Comparison of ENCODE assay signal across 30 cellular contexts in genomic region chr22:23603266-23603665, GRCh38. TPM values are rescaled to one million over a fixed set of nuclear protein-coding genes. Genes with fewer than 3 reads are reported as not detected.
"Had no signal": no experiment of that assay in that cellular context is flagged by ENCODE, and none has a peak within 500 bp of the region (broad histone marks: within the 10 kb centered on the region; RNA-seq: fewer than 3 reads in every experiment).

No MANE protein-coding gene starts in this region.

- H3K4me3 Mint-ChIP-seq: mesothelial cell of epicardium; naive B cell; natural killer cell; nephron progenitor cell; neural progenitor cell; stimulated activated effector memory CD8-positive, alpha-beta T cell treated with anti-CD3 and anti-CD28 coated beads, Interleukin-12 subunit alpha, Interleukin-12 subunit beta, amount 100 ng/mL, for 72 hours; stimulated activated naive CD8-positive, alpha-beta T cell treated with anti-CD3 and anti-CD28 coated beads, Interleukin-15, Interleukin-2, amounts not matched to agents 100 ng/mL and 50 ng/mL, for 24 hours had no signal

- ATAC-seq: natural killer cell; right cardiac atrium; stimulated activated effector memory CD8-positive, alpha-beta T cell treated with anti-CD3 and anti-CD28 coated beads, Interleukin-12 subunit alpha, Interleukin-12 subunit beta, amount 100 ng/mL, for 72 hours; upper lobe of right lung had no signal

- H3K27ac Mint-ChIP-seq: mesothelial cell of epicardium; natural killer cell; nephron progenitor cell; stimulated activated effector memory CD8-positive, alpha-beta T cell treated with anti-CD3 and anti-CD28 coated beads, Interleukin-12 subunit alpha, Interleukin-12 subunit beta, amount 100 ng/mL, for 72 hours; stimulated activated naive CD8-positive, alpha-beta T cell treated with anti-CD3 and anti-CD28 coated beads, Interleukin-15, Interleukin-2, amounts not matched to agents 100 ng/mL and 50 ng/mL, for 24 hours had no signal

- H3K27me3 Mint-ChIP-seq: stimulated activated naive CD8-positive, alpha-beta T cell treated with anti-CD3 and anti-CD28 coated beads, Interleukin-15, Interleukin-2, amounts not matched to agents 100 ng/mL and 50 ng/mL, for 24 hours had no signal

- H3K4me3 ChIP-seq: left ventricle myocardium inferior, lung, neural progenitor cell, ovary, prostate gland, sigmoid colon, spleen, suprapubic skin, thoracic aorta, tibial artery, upper lobe of right lung had no signal

- H3K4me1 Mint-ChIP-seq: naive B cell; natural killer cell; nephron progenitor cell; neural progenitor cell; stimulated activated effector memory CD8-positive, alpha-beta T cell treated with anti-CD3 and anti-CD28 coated beads, Interleukin-12 subunit alpha, Interleukin-12 subunit beta, amount 100 ng/mL, for 72 hours had no signal

- H3K36me3 Mint-ChIP-seq: mesothelial cell of epicardium; naive B cell; natural killer cell; neural progenitor cell; stimulated activated effector memory CD8-positive, alpha-beta T cell treated with anti-CD3 and anti-CD28 coated beads, Interleukin-12 subunit alpha, Interleukin-12 subunit beta, amount 100 ng/mL, for 72 hours had no signal

- H3K36me3 ChIP-seq: left ventricle myocardium inferior, neural progenitor cell, ovary, prostate gland, sigmoid colon, suprapubic skin, thoracic aorta, tibial artery, upper lobe of right lung had no signal

- FAIRE-seq: small intestine, urothelium cell line had no signal

- H3K27me3 ChIP-seq: ovary, sigmoid colon, spleen, suprapubic skin, upper lobe of right lung had no signal

- DNase-seq: islet precursor cell; left ventricle myocardium inferior; mesendoderm; naive B cell; natural killer cell; nephron progenitor cell; ovary; retina; right cardiac atrium; sigmoid colon; small intestine; spleen; stimulated activated CD4-positive, alpha-beta T cell treated with anti-CD3 and anti-CD28 coated beads, Interleukin-4, amount 100 ng/mL, for 24 hours; stimulated activated naive CD4-positive, alpha-beta T cell; tibial artery; trophoblast cell; upper lobe of right lung had no signal

- H3K9me3 Mint-ChIP-seq: mesothelial cell of epicardium; naive B cell; natural killer cell; nephron progenitor cell; neural progenitor cell; stimulated activated effector memory CD8-positive, alpha-beta T cell treated with anti-CD3 and anti-CD28 coated beads, Interleukin-12 subunit alpha, Interleukin-12 subunit beta, amount 100 ng/mL, for 72 hours; stimulated activated naive CD8-positive, alpha-beta T cell treated with anti-CD3 and anti-CD28 coated beads, Interleukin-15, Interleukin-2, amounts not matched to agents 100 ng/mL and 50 ng/mL, for 24 hours had no signal

RNA-seq across cellular contexts. Expression of gene IGLL1, which starts 23.2 kb away (rescaled TPM):
- total RNA-seq: kidney epithelial cell, left ventricle myocardium inferior, lower leg skin, mesothelial cell of epicardium, natural killer cell, omental fat pad, right cardiac atrium, sigmoid colon, spleen, subcutaneous adipose tissue, suprapubic skin, thoracic aorta, upper lobe of right lung had no signal

RNA-seq across cellular contexts. Expression of gene DRICH1, which starts 28.9 kb away (rescaled TPM):
- total RNA-seq: kidney epithelial cell, left ventricle myocardium inferior, thoracic aorta had no signal
